In the genomic region with DNA sequence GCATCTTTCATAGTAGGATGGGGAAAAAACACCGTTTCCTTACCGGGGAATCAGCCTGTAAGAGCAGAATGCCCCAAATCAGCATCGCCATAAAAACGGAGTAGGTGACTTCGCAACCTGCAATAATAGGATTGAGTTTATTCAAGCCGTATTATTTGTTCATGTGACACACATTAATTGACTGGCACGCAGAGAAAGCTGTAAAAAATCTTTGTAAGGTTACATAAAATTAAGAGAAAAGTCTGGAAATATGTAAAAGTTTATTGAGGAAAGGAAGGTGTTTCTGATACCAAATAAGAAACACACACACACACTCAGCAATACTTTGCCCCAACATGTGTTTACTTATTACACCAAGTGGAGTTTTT, we compare ENCODE assay signal across 1 cellular context.
A peak's percentile ranks its signal among the peaks of the same experiment; 100 is the strongest.
TF ChIP-seq lines count a peak whose summit lies in the region.

No MANE protein-coding gene starts in this region.

TF ChIP-seq in HepG2, 621 proteins besides CTCF, POLR2A, EP300 and RAD21 (continued from another document and continues in another):
- TF ChIP-seq ATAD3A (CRISPR knock-in tag; IDR thresholded peaks at IDR 0.05) = no peak
- TF ChIP-seq ZNF878 (CRISPR knock-in tag; IDR thresholded peaks at IDR 0.05) = no peak
- TF ChIP-seq SMAD3 (CRISPR knock-in tag; IDR thresholded peaks at IDR 0.05) = peak; percentile 10; the same call in 1 of the 2 replicates
- no peak for TF ChIP-seq HOXA5 (CRISPR knock-in tag; IDR thresholded peaks at IDR 0.05)
- TF ChIP-seq, protein P1, sequence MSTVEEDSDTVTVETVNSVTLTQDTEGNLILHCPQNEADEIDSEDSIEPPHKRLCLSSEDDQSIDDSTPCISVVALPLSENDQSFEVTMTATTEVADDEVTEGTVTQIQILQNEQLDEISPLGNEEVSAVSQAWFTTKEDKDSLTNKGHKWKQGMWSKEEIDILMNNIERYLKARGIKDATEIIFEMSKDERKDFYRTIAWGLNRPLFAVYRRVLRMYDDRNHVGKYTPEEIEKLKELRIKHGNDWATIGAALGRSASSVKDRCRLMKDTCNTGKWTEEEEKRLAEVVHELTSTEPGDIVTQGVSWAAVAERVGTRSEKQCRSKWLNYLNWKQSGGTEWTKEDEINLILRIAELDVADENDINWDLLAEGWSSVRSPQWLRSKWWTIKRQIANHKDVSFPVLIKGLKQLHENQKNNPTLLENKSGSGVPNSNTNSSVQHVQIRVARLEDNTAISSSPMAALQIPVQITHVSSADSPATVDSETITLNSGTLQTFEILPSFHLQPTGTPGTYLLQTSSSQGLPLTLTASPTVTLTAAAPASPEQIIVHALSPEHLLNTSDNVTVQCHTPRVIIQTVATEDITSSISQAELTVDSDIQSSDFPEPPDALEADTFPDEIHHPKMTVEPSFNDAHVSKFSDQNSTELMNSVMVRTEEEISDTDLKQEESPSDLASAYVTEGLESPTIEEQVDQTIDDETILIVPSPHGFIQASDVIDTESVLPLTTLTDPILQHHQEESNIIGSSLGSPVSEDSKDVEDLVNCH (CRISPR knock-in tag; IDR thresholded peaks at IDR 0.05) = no peak
- no peak for TF ChIP-seq CAMTA2 (CRISPR knock-in tag; IDR thresholded peaks at IDR 0.05; ENCODE audit: borderline replicate concordance)
- no peak for TF ChIP-seq SP1 (IDR thresholded peaks at IDR 0.05)
- TF ChIP-seq SP1 (CRISPR knock-in tag; IDR thresholded peaks at IDR 0.05) = no peak
- TF ChIP-seq, protein P2, sequence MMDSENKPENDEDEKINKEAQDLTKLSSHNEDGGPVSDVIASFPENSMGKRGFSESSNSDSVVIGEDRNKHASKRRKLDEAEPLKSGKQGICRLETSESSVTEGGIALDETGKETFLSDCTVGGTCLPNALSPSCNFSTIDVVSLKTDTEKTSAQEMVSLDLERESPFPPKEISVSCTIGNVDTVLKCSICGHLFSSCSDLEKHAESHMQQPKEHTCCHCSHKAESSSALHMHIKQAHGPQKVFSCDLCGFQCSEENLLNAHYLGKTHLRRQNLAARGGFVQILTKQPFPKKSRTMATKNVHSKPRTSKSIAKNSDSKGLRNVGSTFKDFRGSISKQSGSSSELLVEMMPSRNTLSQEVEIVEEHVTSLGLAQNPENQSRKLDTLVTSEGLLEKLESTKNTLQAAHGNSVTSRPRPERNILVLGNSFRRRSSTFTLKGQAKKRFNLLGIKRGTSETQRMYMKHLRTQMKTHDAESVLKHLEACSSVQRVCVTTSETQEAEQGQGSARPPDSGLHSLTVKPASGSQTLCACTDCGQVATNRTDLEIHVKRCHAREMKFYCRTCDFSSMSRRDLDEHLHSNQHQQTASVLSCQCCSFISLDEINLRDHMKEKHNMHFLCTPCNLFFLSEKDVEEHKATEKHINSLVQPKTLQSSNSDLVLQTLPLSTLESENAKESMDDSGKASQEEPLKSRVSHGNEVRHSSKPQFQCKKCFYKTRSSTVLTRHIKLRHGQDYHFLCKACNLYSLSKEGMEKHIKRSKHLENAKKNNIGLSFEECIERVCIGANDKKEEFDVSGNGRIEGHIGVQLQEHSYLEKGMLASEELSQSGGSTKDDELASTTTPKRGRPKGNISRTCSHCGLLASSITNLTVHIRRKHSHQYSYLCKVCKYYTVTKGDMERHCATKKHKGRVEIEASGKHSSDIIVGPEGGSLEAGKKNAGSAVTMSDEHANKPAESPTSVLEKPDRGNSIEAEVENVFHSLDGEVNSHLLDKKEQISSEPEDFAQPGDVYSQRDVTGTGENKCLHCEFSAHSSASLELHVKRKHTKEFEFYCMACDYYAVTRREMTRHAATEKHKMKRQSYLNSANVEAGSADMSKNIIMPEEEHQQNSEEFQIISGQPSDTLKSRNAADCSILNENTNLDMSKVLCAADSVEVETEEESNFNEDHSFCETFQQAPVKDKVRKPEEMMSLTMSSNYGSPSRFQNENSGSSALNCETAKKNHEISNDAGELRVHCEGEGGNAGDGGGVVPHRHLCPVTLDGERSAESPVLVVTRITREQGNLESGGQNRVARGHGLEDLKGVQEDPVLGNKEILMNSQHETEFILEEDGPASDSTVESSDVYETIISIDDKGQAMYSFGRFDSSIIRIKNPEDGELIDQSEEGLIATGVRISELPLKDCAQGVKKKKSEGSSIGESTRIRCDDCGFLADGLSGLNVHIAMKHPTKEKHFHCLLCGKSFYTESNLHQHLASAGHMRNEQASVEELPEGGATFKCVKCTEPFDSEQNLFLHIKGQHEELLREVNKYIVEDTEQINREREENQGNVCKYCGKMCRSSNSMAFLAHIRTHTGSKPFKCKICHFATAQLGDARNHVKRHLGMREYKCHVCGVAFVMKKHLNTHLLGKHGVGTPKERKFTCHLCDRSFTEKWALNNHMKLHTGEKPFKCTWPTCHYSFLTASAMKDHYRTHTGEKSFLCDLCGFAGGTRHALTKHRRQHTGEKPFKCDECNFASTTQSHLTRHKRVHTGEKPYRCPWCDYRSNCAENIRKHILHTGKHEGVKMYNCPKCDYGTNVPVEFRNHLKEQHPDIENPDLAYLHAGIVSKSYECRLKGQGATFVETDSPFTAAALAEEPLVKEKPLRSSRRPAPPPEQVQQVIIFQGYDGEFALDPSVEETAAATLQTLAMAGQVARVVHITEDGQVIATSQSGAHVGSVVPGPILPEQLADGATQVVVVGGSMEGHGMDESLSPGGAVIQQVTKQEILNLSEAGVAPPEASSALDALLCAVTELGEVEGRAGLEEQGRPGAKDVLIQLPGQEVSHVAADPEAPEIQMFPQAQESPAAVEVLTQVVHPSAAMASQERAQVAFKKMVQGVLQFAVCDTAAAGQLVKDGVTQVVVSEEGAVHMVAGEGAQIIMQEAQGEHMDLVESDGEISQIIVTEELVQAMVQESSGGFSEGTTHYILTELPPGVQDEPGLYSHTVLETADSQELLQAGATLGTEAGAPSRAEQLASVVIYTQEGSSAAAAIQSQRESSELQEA (CRISPR knock-in tag; IDR thresholded peaks at IDR 0.05; ENCODE audit: not compliant biosample characterization) = no peak
- TF ChIP-seq KLF9 (CRISPR knock-in tag; IDR thresholded peaks at IDR 0.05; ENCODE audit: low read depth) = 0 out of 2 replicates have a peak, but pooled peaks have one; percentile 5
- TF ChIP-seq, protein P3, sequence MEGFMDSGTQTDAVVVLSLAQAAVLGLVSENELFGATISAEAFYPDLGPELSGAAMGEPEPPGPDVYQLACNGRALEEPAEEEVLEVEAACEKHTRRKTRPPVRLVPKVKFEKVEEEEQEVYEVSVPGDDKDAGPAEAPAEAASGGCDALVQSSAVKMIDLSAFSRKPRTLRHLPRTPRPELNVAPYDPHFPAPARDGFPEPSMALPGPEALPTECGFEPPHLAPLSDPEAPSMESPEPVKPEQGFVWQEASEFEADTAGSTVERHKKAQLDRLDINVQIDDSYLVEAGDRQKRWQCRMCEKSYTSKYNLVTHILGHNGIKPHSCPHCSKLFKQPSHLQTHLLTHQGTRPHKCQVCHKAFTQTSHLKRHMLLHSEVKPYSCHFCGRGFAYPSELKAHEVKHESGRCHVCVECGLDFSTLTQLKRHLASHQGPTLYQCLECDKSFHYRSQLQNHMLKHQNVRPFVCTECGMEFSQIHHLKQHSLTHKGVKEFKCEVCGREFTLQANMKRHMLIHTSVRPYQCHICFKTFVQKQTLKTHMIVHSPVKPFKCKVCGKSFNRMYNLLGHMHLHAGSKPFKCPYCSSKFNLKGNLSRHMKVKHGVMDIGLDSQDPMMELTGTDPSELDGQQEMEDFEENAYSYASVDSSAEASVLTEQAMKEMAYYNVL (CRISPR knock-in tag; IDR thresholded peaks at IDR 0.05; ENCODE audit: borderline replicate concordance) = no peak
- no peak for TF ChIP-seq ZZZ3 (CRISPR knock-in tag; IDR thresholded peaks at IDR 0.05; ENCODE audit: borderline replicate concordance)
- TF ChIP-seq GATAD2A (CRISPR knock-in tag; IDR thresholded peaks at IDR 0.05) = no peak
- TF ChIP-seq ZSCAN22 (CRISPR knock-in tag; IDR thresholded peaks at IDR 0.05) = no peak
- TF ChIP-seq, protein P4, sequence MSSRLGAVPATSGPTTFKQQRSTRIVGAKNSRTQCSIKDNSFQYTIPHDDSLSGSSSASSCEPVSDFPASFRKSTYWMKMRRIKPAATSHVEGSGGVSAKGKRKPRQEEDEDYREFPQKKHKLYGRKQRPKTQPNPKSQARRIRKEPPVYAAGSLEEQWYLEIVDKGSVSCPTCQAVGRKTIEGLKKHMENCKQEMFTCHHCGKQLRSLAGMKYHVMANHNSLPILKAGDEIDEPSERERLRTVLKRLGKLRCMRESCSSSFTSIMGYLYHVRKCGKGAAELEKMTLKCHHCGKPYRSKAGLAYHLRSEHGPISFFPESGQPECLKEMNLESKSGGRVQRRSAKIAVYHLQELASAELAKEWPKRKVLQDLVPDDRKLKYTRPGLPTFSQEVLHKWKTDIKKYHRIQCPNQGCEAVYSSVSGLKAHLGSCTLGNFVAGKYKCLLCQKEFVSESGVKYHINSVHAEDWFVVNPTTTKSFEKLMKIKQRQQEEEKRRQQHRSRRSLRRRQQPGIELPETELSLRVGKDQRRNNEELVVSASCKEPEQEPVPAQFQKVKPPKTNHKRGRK (CRISPR knock-in tag; IDR thresholded peaks at IDR 0.05) = no peak; the same call in 1 of the 2 replicates
- no peak for TF ChIP-seq NCOA5 (CRISPR knock-in tag; IDR thresholded peaks at IDR 0.05)
- TF ChIP-seq BRD4 (CRISPR knock-in tag; IDR thresholded peaks at IDR 0.05) = no peak
- no peak for TF ChIP-seq ADNP (CRISPR knock-in tag; IDR thresholded peaks at IDR 0.05)
- no peak for TF ChIP-seq GZF1 (CRISPR knock-in tag; IDR thresholded peaks at IDR 0.05)
- TF ChIP-seq, protein P5, sequence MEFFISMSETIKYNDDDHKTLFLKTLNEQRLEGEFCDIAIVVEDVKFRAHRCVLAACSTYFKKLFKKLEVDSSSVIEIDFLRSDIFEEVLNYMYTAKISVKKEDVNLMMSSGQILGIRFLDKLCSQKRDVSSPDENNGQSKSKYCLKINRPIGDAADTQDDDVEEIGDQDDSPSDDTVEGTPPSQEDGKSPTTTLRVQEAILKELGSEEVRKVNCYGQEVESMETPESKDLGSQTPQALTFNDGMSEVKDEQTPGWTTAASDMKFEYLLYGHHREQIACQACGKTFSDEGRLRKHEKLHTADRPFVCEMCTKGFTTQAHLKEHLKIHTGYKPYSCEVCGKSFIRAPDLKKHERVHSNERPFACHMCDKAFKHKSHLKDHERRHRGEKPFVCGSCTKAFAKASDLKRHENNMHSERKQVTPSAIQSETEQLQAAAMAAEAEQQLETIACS (CRISPR knock-in tag; IDR thresholded peaks at IDR 0.05) = no peak
- TF ChIP-seq, protein P6, sequence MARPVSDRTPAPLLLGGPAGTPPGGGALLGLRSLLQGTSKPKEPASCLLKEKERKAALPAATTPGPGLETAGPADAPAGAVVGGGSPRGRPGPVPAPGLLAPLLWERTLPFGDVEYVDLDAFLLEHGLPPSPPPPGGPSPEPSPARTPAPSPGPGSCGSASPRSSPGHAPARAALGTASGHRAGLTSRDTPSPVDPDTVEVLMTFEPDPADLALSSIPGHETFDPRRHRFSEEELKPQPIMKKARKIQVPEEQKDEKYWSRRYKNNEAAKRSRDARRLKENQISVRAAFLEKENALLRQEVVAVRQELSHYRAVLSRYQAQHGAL (CRISPR knock-in tag; IDR thresholded peaks at IDR 0.05; ENCODE audit: not compliant biosample characterization) = no peak
- no peak for TF ChIP-seq FOSL1 (CRISPR knock-in tag; IDR thresholded peaks at IDR 0.05; ENCODE audit: borderline replicate concordance)
- no peak for TF ChIP-seq CREM (IDR thresholded peaks at IDR 0.05)
- TF ChIP-seq CREM (CRISPR knock-in tag; IDR thresholded peaks at IDR 0.05) = no peak
- TF ChIP-seq ESRRA (CRISPR knock-in tag; IDR thresholded peaks at IDR 0.05; ENCODE audit: low read depth) = no peak
- no peak for TF ChIP-seq ZNF33A (CRISPR knock-in tag; IDR thresholded peaks at IDR 0.05; ENCODE audit: borderline replicate concordance)
- TF ChIP-seq, protein P7, sequence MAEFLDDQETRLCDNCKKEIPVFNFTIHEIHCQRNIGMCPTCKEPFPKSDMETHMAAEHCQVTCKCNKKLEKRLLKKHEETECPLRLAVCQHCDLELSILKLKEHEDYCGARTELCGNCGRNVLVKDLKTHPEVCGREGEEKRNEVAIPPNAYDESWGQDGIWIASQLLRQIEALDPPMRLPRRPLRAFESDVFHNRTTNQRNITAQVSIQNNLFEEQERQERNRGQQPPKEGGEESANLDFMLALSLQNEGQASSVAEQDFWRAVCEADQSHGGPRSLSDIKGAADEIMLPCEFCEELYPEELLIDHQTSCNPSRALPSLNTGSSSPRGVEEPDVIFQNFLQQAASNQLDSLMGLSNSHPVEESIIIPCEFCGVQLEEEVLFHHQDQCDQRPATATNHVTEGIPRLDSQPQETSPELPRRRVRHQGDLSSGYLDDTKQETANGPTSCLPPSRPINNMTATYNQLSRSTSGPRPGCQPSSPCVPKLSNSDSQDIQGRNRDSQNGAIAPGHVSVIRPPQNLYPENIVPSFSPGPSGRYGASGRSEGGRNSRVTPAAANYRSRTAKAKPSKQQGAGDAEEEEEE (CRISPR knock-in tag; IDR thresholded peaks at IDR 0.05; ENCODE audit: borderline replicate concordance) = no peak
- TF ChIP-seq, protein P8, sequence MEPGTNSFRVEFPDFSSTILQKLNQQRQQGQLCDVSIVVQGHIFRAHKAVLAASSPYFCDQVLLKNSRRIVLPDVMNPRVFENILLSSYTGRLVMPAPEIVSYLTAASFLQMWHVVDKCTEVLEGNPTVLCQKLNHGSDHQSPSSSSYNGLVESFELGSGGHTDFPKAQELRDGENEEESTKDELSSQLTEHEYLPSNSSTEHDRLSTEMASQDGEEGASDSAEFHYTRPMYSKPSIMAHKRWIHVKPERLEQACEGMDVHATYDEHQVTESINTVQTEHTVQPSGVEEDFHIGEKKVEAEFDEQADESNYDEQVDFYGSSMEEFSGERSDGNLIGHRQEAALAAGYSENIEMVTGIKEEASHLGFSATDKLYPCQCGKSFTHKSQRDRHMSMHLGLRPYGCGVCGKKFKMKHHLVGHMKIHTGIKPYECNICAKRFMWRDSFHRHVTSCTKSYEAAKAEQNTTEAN (CRISPR knock-in tag; conservative IDR thresholded peaks at IDR 0.05) = no peak
- 0 out of 2 replicates have a peak, but pooled peaks have one; percentile 53 for TF ChIP-seq MTF2 (CRISPR knock-in tag; IDR thresholded peaks at IDR 0.05; ENCODE audit: borderline replicate concordance)
- no peak for TF ChIP-seq LCORL (IDR thresholded peaks at IDR 0.05)
- peak; percentile 31 for TF ChIP-seq LCORL (CRISPR knock-in tag; IDR thresholded peaks at IDR 0.05)
- TF ChIP-seq, protein P9, sequence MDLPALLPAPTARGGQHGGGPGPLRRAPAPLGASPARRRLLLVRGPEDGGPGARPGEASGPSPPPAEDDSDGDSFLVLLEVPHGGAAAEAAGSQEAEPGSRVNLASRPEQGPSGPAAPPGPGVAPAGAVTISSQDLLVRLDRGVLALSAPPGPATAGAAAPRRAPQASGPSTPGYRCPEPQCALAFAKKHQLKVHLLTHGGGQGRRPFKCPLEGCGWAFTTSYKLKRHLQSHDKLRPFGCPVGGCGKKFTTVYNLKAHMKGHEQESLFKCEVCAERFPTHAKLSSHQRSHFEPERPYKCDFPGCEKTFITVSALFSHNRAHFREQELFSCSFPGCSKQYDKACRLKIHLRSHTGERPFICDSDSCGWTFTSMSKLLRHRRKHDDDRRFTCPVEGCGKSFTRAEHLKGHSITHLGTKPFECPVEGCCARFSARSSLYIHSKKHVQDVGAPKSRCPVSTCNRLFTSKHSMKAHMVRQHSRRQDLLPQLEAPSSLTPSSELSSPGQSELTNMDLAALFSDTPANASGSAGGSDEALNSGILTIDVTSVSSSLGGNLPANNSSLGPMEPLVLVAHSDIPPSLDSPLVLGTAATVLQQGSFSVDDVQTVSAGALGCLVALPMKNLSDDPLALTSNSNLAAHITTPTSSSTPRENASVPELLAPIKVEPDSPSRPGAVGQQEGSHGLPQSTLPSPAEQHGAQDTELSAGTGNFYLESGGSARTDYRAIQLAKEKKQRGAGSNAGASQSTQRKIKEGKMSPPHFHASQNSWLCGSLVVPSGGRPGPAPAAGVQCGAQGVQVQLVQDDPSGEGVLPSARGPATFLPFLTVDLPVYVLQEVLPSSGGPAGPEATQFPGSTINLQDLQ (CRISPR knock-in tag; IDR thresholded peaks at IDR 0.05) = no peak
- TF ChIP-seq GATA4 (IDR thresholded peaks at IDR 0.05; ENCODE audit: borderline replicate concordance, low read depth) = no peak
- 0 out of 2 replicates have a peak, but pooled peaks have one; percentile 3 for TF ChIP-seq NAIF1 (CRISPR knock-in tag; IDR thresholded peaks at IDR 0.05; ENCODE audit: borderline replicate concordance)
